1 cellular context compared by ENCODE assay signal in the genomic region with DNA sequence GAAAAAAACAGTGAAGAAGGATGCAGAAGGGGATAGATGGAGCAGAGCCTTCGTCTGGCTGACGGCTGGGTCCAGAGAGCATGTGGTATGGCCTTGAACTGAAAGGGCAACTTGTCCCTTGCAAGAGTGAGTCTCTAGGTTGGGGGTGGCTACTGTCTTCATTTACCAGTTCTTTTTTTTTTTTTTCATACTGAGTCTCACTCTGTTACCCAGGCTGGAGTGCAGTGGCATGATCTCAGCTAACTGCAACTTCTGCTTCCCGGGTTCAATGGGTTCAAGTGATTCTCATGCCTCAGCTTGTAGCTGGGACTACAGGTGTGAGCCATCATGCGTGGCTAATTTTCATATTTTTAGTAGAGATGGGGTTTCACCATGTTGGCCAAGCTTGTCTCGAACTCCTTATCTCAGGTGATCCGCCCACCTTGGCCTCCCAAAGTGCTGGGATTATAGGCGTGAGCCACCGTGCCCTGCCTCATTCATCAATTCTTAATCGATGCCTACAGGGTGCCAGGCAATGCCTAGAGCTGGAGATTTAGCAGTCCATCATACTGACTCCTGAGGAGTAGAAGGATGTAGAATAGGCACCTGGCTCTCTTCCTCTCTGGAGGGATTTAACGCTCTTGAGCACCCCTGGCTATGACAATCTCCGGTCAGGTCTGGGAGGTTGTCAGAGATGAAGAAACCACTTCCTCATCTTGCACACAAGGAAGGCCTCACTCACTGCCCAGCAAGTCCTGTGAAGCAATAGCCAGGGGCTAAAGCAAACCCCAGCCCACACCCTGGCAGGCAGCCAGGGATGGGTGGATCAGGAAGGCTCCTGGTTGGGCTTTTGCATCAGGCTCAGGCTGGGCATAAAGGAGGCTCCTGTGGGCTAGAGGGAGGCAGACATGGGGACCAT.
TF ChIP-seq lines count a peak whose summit lies in the region.

A gene with protein sequence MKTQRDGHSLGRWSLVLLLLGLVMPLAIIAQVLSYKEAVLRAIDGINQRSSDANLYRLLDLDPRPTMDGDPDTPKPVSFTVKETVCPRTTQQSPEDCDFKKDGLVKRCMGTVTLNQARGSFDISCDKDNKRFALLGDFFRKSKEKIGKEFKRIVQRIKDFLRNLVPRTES (plus strand): TSS at position 880 of the 898 bp plus-strand sequence. CDS start 17 bp downstream, at position 897.

TF ChIP-seq in GM12878, 131 proteins besides CTCF, POLR2A, EP300 and RAD21 (continued from another document):
- no peak for TF ChIP-seq NFYA (IDR thresholded peaks at IDR 0.05; ENCODE audit: borderline replicate concordance, low read depth, low read length)
- no peak for TF ChIP-seq MEF2A (IDR thresholded peaks at IDR 0.05; ENCODE audit: insufficient read depth, low read depth, low read length)
- TF ChIP-seq TCF3 (IDR thresholded peaks at IDR 0.05; ENCODE audit: borderline replicate concordance, insufficient read depth, low read depth, low read length) = 0 out of 2 replicates have a peak, but pooled peaks have one; percentile 40
- peak; percentile 29 for TF ChIP-seq MEF2B (IDR thresholded peaks at IDR 0.05; ENCODE audit: partially characterized antibody, poor library complexity, severe bottlenecking)
- no peak for TF ChIP-seq STAT3 (IDR thresholded peaks at IDR 0.05; ENCODE audit: low read depth, low read length)
